21 cellular contexts compared by ENCODE assay signal in the genomic region with DNA sequence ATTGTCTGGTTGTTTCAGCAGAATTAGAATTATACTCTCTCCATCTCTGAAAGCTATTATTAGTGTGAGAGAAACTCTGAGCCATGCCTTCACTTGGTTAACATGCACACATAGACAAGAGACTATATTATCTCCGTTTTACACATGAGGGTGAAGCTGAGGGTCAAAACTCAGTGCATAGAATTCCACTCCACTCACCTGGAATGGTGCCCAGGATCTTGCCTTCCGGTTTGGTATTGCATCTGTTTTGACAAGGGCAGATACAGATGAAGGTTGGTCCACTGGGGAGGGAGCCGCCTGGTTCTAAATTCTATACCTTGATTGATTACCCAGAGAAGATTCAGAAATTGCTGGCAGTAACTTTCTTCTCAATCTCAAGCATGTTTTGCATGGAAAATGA.
"Had no signal": no experiment of that assay in that cellular context is flagged by ENCODE, and none has a peak within 500 bp of the region (broad histone marks: within the 10 kb centered on the region; RNA-seq: fewer than 3 reads in every experiment).

No MANE protein-coding gene starts in this region.

- H3K27ac Mint-ChIP-seq: activated naive CD4-positive, alpha-beta T cell treated with anti-CD3 and anti-CD28 coated beads, Interleukin-2, amount 50 U/mL, for 24 hours; naive thymus-derived CD8-positive, alpha-beta T cell had no signal

- H3K4me1 ChIP-seq: body of pancreas, esophagus squamous epithelium, prostate gland, suprapubic skin had no signal

- ATAC-seq: body of pancreas; left cardiac atrium; naive thymus-derived CD8-positive, alpha-beta T cell; right cardiac atrium; stimulated activated naive CD8-positive, alpha-beta T cell treated with anti-CD3 and anti-CD28 coated beads, Interleukin-15, Interleukin-2, amounts not matched to agents 100 U/mL and 50 U/mL, for 24 hours had no signal

- H3K36me3 Mint-ChIP-seq: activated naive CD4-positive, alpha-beta T cell treated with anti-CD3 and anti-CD28 coated beads, Interleukin-2, amount 50 U/mL, for 24 hours; naive thymus-derived CD8-positive, alpha-beta T cell had no signal

- H3K27ac ChIP-seq: body of pancreas, esophagus squamous epithelium, hepatocyte, prostate gland, suprapubic skin had no signal

- H3K9me3 Mint-ChIP-seq: activated naive CD4-positive, alpha-beta T cell treated with anti-CD3 and anti-CD28 coated beads, Interleukin-2, amount 50 U/mL, for 24 hours; central memory CD8-positive, alpha-beta T cell; naive thymus-derived CD8-positive, alpha-beta T cell had no signal

- H3K79me2 ChIP-seq: hepatocyte had no signal

- H2AFZ ChIP-seq: hepatocyte had no signal

- H3K4me3 ChIP-seq: body of pancreas, esophagus squamous epithelium, hepatocyte, prostate gland, suprapubic skin had no signal

- H3K4me2 ChIP-seq: hepatocyte had no signal

- DNase-seq: activated CD4-positive, alpha-beta T cell treated with anti-CD3 and anti-CD28 coated beads, Interleukin-2, amount 50 U/mL, for 4 hours; activated gamma-delta T cell; amniotic stem cell; cortex of kidney; effector CD8-positive, alpha-beta T cell; esophagus squamous epithelium; foreskin fibroblast; left cardiac atrium; mesenchymal stem cell; naive thymus-derived CD8-positive, alpha-beta T cell; right cardiac atrium; stimulated activated CD4-positive, alpha-beta T cell treated with anti-CD3 and anti-CD28 coated beads, Interleukin-2, amount 100 ng/mL, for 24 hours; stimulated activated naive CD8-positive, alpha-beta T cell treated with anti-CD3 and anti-CD28 coated beads, Interleukin-15, Interleukin-2, amounts not matched to agents 100 U/mL and 50 U/mL, for 24 hours; T-helper 2 cell; trophoblast cell had no signal

- H3K4me1 Mint-ChIP-seq: activated naive CD4-positive, alpha-beta T cell treated with anti-CD3 and anti-CD28 coated beads, Interleukin-2, amount 50 U/mL, for 24 hours; central memory CD8-positive, alpha-beta T cell; naive thymus-derived CD8-positive, alpha-beta T cell had no signal

- H3K27me3 ChIP-seq: body of pancreas, esophagus squamous epithelium, hepatocyte, suprapubic skin had no signal

- H3K4me3 Mint-ChIP-seq: activated naive CD4-positive, alpha-beta T cell treated with anti-CD3 and anti-CD28 coated beads, Interleukin-2, amount 50 U/mL, for 24 hours; central memory CD8-positive, alpha-beta T cell; naive thymus-derived CD8-positive, alpha-beta T cell had no signal

- H3K9me3 ChIP-seq: body of pancreas, esophagus squamous epithelium, prostate gland, suprapubic skin had no signal

- H3K36me3 ChIP-seq: esophagus squamous epithelium, prostate gland, suprapubic skin had no signal
